Comparison of ENCODE assay signal across 24 cellular contexts in genomic region chr4:118992149-118992548, GRCh38.
DNase-seq lines count a peak whose midpoint lies in the region; ATAC-seq and TF ChIP-seq lines count a peak whose summit lies in the region.
"Had no signal": no experiment of that assay in that cellular context is flagged by ENCODE, and none has a peak within 500 bp of the region (broad histone marks: within the 10 kb centered on the region; RNA-seq: fewer than 3 reads in every experiment).

No MANE protein-coding gene starts in this region.

- ATAC-seq in memory B cell (ENCODE audit: low read depth) (no peak), GM19324 (IDR thresholded peaks at IDR 0.05; ENCODE audit: low FRiP score, unreplicated experiment) (no peak), GM21423 (IDR thresholded peaks at IDR 0.05; ENCODE audit: unreplicated experiment) (no peak)
- no peak for ATAC-seq in activated T-helper 17 cell treated with anti-CD3 and anti-CD28 coated beads, Interleukin-2, amount 50 U/mL, for 72 hours (replicated peaks)
- ATAC-seq: K562, left lung, Panc1 had no signal

- H2AFZ ChIP-seq in OCI-LY3 (ENCODE audit: low read depth, low read length) = no peak overlapping the region

- H3K4me1 Mint-ChIP-seq in Calu3 (ENCODE audit: low read depth, unreplicated experiment) (no peaks in the 10 kb centered on the region), memory B cell (peaks cover 8% of the 10 kb centered on the region)
- peaks cover 6% of the 10 kb centered on the region for H3K4me1 Mint-ChIP-seq in activated T-helper 17 cell treated with anti-CD3 and anti-CD28 coated beads, Interleukin-2, amount 50 U/mL, for 72 hours
- H3K4me1 Mint-ChIP-seq: CD8-positive, alpha-beta memory T cell; nephron progenitor cell had no signal

- H3K27me3 ChIP-seq in OCI-LY3 (ENCODE audit: low read depth, low read length) (no peaks in the 10 kb centered on the region), stomach (no peaks in the 10 kb centered on the region)
- H3K27me3 ChIP-seq: left lung, spleen had no signal

- H3K36me3 ChIP-seq in OCI-LY3 (replicated peaks; ENCODE audit: low read depth, low read length) = no peaks in the 10 kb centered on the region
- H3K36me3 ChIP-seq in stomach = no peaks in the 10 kb centered on the region
- H3K36me3 ChIP-seq: left lung, spleen had no signal

- no peaks in the 10 kb centered on the region for H3K79me2 ChIP-seq in OCI-LY3 (ENCODE audit: low read length)

- intact Hi-C loops in Calu3 (cut with micrococcal nuclease; ENCODE audit: unreplicated experiment) (no loop called here), stomach (cut with DNase I; ENCODE audit: low total_unique reads) (no loop called here)

- H4K20me1 ChIP-seq in OCI-LY3 (ENCODE audit: insufficient read depth, low read length) = no peaks in the 10 kb centered on the region

- 72 to 88% (median 80%) methylated on average over 1 of the region's 1 CpG for WGBS in stomach, 5 donors

- H3K4me1 ChIP-seq in OCI-LY3 (ENCODE audit: low read length) (peaks cover 18% of the 10 kb centered on the region), stomach (peaks cover 0 to 42% (median 15%) of the 10 kb centered on the region in 4 donors)

- peak overlapping the region; percentile 55; the same call in 1 of the 2 replicates for H3K4me2 ChIP-seq in OCI-LY3 (ENCODE audit: low read length)

- H3K27me3 Mint-ChIP-seq in Calu3 (ENCODE audit: unreplicated experiment) = no peaks in the 10 kb centered on the region
- H3K27me3 Mint-ChIP-seq in memory B cell = no peaks in the 10 kb centered on the region
- peaks cover 14% of the 10 kb centered on the region for H3K27me3 Mint-ChIP-seq in activated T-helper 17 cell treated with anti-CD3 and anti-CD28 coated beads, Interleukin-2, amount 50 U/mL, for 72 hours

- BruUV-seq in Calu3 (replicated peaks; lab: Mats Ljungman, UMichigan) = no TSS peak

- H3K4me3 Mint-ChIP-seq in Calu3 (ENCODE audit: low read depth, unreplicated experiment) (peak overlapping the region; percentile 17), memory B cell (peak overlapping the region; percentile 74)
- H3K4me3 Mint-ChIP-seq in activated T-helper 17 cell treated with anti-CD3 and anti-CD28 coated beads, Interleukin-2, amount 50 U/mL, for 72 hours = no peak overlapping the region
- H3K4me3 Mint-ChIP-seq: CD8-positive, alpha-beta memory T cell; nephron progenitor cell had no signal

- TF ChIP-seq CTCF in Calu3 (IDR thresholded peaks at IDR 0.05; ENCODE audit: unreplicated experiment) (no peak), OCI-LY3 (IDR thresholded peaks at IDR 0.05; ENCODE audit: low read depth, low read length) (no peak), stomach (IDR thresholded peaks at IDR 0.05) (no peak)

- H3K9ac ChIP-seq in OCI-LY3 (ENCODE audit: low read length) = no peak overlapping the region

- H3K9me3 Mint-ChIP-seq in Calu3 (ENCODE audit: low read depth, unreplicated experiment) = no peaks in the 10 kb centered on the region
- no peaks in the 10 kb centered on the region for H3K9me3 Mint-ChIP-seq in memory B cell
- H3K9me3 Mint-ChIP-seq in activated T-helper 17 cell treated with anti-CD3 and anti-CD28 coated beads, Interleukin-2, amount 50 U/mL, for 72 hours = no peaks in the 10 kb centered on the region
- H3K9me3 Mint-ChIP-seq: CD8-positive, alpha-beta memory T cell; nephron progenitor cell had no signal

- TF ChIP-seq EP300 in stomach (IDR thresholded peaks at IDR 0.05) = no peak

- H3K9me3 ChIP-seq in OCI-LY3 (ENCODE audit: insufficient read depth, low read length) (no peaks in the 10 kb centered on the region), stomach (no peaks in the 10 kb centered on the region)
- H3K9me3 ChIP-seq: left lung, spleen had no signal

- H3K4me3 ChIP-seq in OCI-LY3 (ENCODE audit: low read length) (no peak overlapping the region), stomach (no peak overlapping the region)
- H3K4me3 ChIP-seq: K562, left lung, spleen had no signal

- H3K36me3 Mint-ChIP-seq in Calu3 (ENCODE audit: insufficient read depth, unreplicated experiment) (no peaks in the 10 kb centered on the region), memory B cell (no peaks in the 10 kb centered on the region)
- H3K36me3 Mint-ChIP-seq in activated T-helper 17 cell treated with anti-CD3 and anti-CD28 coated beads, Interleukin-2, amount 50 U/mL, for 72 hours (ENCODE audit: low read depth) = no peaks in the 10 kb centered on the region
- H3K36me3 Mint-ChIP-seq: CD8-positive, alpha-beta memory T cell had no signal

- H3K27ac ChIP-seq in OCI-LY3 (ENCODE audit: low read length) (no peak overlapping the region), stomach (peak overlapping the region in 4 of 5 donors; percentile 77 to 89 (median 84))
- H3K27ac ChIP-seq: spleen had no signal

- DNase-seq in Calu3 (no peak), memory B cell (ENCODE audit: low spot score in 2 of 2) (no peak), stomach (no peak)
- DNase-seq in activated naive CD4-positive, alpha-beta T cell (lab: John Stamatoyannopoulos, UW) = no peak
- DNase-seq: activated CD4-positive, alpha-beta T cell treated with anti-CD3 and anti-CD28 coated beads, Interleukin-2, amount 50 U/mL, for 4 hours; activated naive CD4-positive, alpha-beta T cell treated with anti-CD3 and anti-CD28 coated beads, Interleukin-2, amount 50 U/mL, for 16 hours; amniotic stem cell; CD8-positive, alpha-beta memory T cell; effector memory CD4-positive, alpha-beta T cell; hypothalamus; left lung; midbrain; NCI-H2029 treated with DMSO at 0.1 percent for 48 hours; NCI-H2227 treated with DMSO at 0.1 percent for 48 hours; NCI-H526 treated with DMSO at 0.1 percent for 48 hours; nephron progenitor cell; SIG-M5; spleen had no signal

- CTCF ChIA-PET in Calu3 (lab: Charles Lee) = no interaction called here

- no peak overlapping the region for H3K27ac Mint-ChIP-seq in Calu3 (ENCODE audit: unreplicated experiment)
- no peak overlapping the region for H3K27ac Mint-ChIP-seq in memory B cell
- no peak overlapping the region for H3K27ac Mint-ChIP-seq in activated T-helper 17 cell treated with anti-CD3 and anti-CD28 coated beads, Interleukin-2, amount 50 U/mL, for 72 hours
- H3K27ac Mint-ChIP-seq: CD8-positive, alpha-beta memory T cell; nephron progenitor cell had no signal

- TF ChIP-seq POLR2A in stomach (IDR thresholded peaks at IDR 0.05) = no peak
